Comparison of ENCODE assay signal across 13 cellular contexts in the genomic region with DNA sequence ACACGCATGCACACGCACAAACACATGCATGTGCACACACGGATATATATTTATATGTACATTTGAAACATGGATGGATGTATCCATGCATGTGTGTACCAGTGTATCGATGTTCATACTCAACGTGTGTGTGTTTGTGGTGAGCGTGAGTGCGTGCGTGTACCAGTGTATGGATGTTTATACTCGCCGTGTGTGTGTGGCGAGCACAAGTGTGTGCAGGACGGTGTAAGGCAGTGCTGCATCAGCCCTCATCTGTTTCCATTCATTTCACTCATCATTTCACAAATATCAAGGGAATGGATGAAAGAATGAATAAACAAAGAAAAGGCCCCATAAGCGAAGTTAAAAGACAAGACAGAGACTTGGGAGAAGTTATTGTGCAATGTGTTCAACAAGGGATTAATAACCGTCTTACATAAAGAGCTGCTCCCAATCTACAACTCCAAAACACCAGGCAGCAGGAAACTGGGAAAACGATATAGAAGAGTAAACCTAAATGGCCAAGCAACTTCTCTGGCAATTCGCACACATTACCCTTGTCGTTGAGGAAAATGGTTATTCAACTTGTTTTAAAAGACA. TPM values are rescaled to one million over a fixed set of nuclear protein-coding genes. Genes with fewer than 3 reads are reported as not detected.
DNase-seq lines count a peak whose midpoint lies in the region; ATAC-seq and TF ChIP-seq lines count a peak whose summit lies in the region.
"Had no signal": no experiment of that assay in that cellular context is flagged by ENCODE, and none has a peak within 500 bp of the region (broad histone marks: within the 10 kb centered on the region; RNA-seq: fewer than 3 reads in every experiment).

No MANE protein-coding gene starts in this region.

- no peak overlapping the region for H4K91ac ChIP-seq in H9 (ENCODE audit: insufficient read length, low read depth, low read length)

- H2AFZ ChIP-seq in H9 (ENCODE audit: low read length): no peak overlapping the region

- no peaks in the 10 kb centered on the region for H3K79me1 ChIP-seq in H9 (ENCODE audit: insufficient read depth, low read depth, low read length, poor library complexity, severe bottlenecking)

- H3K56ac ChIP-seq in H9 (ENCODE audit: insufficient read length, low read depth, low read length): no peak overlapping the region

- no peak for TF ChIP-seq POLR2A in Peyer's patch (IDR thresholded peaks at IDR 0.05)

- H3K27me3 Mint-ChIP-seq in H9 (ENCODE audit: low read depth): peaks cover 20% of the 10 kb centered on the region
- H3K27me3 Mint-ChIP-seq in endothelial cell (ENCODE audit: unreplicated experiment): peaks cover 7% of the 10 kb centered on the region
- peaks cover 34% of the 10 kb centered on the region for H3K27me3 Mint-ChIP-seq in osteocyte (ENCODE audit: unreplicated experiment)
- H3K27me3 Mint-ChIP-seq: CD4-positive, CD25-positive, alpha-beta regulatory T cell had no signal

- H3K4me3 Mint-ChIP-seq in H9: no peak overlapping the region
- peak overlapping the region; percentile 25 for H3K4me3 Mint-ChIP-seq in endothelial cell (ENCODE audit: unreplicated experiment)
- no peak overlapping the region for H3K4me3 Mint-ChIP-seq in osteocyte (ENCODE audit: unreplicated experiment)
- H3K4me3 Mint-ChIP-seq: CD4-positive, CD25-positive, alpha-beta regulatory T cell had no signal

- no peak overlapping the region for H3K18ac ChIP-seq in H9 (ENCODE audit: insufficient read length, low read depth, low read length)

- H2BK20ac ChIP-seq in H9 (ENCODE audit: low read depth, low read length, poor library complexity, severe bottlenecking): no peak overlapping the region

- no peak overlapping the region for H2BK5ac ChIP-seq in H9 (ENCODE audit: insufficient read length, low read length)

- no peak overlapping the region for H3K4ac ChIP-seq in H9 (ENCODE audit: low read depth, low read length)

- no peak overlapping the region for H2BK12ac ChIP-seq in H9 (ENCODE audit: insufficient read length, low read depth, low read length)

- H4K8ac ChIP-seq in H9 (replicated peaks; ENCODE audit: insufficient read length, low read depth, low read length): no peak overlapping the region

- no peaks in the 10 kb centered on the region for H3K23me2 ChIP-seq in H9 (ENCODE audit: insufficient read length, low read depth, low read length, poor library complexity, severe bottlenecking)

- H3K79me2 ChIP-seq in H9 (ENCODE audit: insufficient read depth, low read length): no peaks in the 10 kb centered on the region

- H3K27ac Mint-ChIP-seq in H9 (no peak overlapping the region), endothelial cell (ENCODE audit: unreplicated experiment) (no peak overlapping the region), osteocyte (ENCODE audit: unreplicated experiment) (no peak overlapping the region)
- H3K27ac Mint-ChIP-seq: CD4-positive, CD25-positive, alpha-beta regulatory T cell had no signal

- ATAC-seq in RWPE2 (ENCODE audit: low read depth): no peak
- ATAC-seq: HCT116 had no signal

- H3K4me2 ChIP-seq in H9 (ENCODE audit: insufficient read depth, insufficient read length, low read length): no peak overlapping the region
- H3K4me2 ChIP-seq: BLaER1 treated with 17β-estradiol and CSF1 and Interleukin-3, amounts not matched to agents 10 nM and 100 nM had no signal

- peak; percentile 12 for DNase-seq in H9
- peak; percentile 7 for DNase-seq in RWPE2 (ENCODE audit: low spot score)
- DNase-seq in endothelial cell (ENCODE audit: low spot score): no peak
- DNase-seq in osteocyte (ENCODE audit: extremely low spot score, unreplicated experiment): peak; percentile 32
- DNase-seq in Peyer's patch: no peak
- DNase-seq in head of caudate nucleus: no peak
- no peak for DNase-seq in activated CD4-positive, alpha-beta T cell treated with anti-CD3 and anti-CD28 coated beads for 48 hours
- DNase-seq: ACHN; CD4-positive, CD25-positive, alpha-beta regulatory T cell; DMS53; GF-D8 had no signal

- no peak overlapping the region for H2AK5ac ChIP-seq in H9 (ENCODE audit: insufficient read length, low read length)

- no peak overlapping the region for H3T11ph ChIP-seq in H9 (ENCODE audit: low read length)

- H2BK120ac ChIP-seq in H9 (ENCODE audit: low read depth, low read length, poor library complexity, severe bottlenecking): no peak overlapping the region

- H3K14ac ChIP-seq in H9 (ENCODE audit: insufficient read depth, low read length): no peak overlapping the region

- no CpG with 5 or more reads among the region's 17 CpGs for WGBS in H9 (ENCODE audit: extremely low coverage, insufficient read length, low lambda C conversion rate)

- H3K4me3 ChIP-seq in RWPE2 (ENCODE audit: severe bottlenecking): no peak overlapping the region
- no peak overlapping the region for H3K4me3 ChIP-seq in Peyer's patch
- H3K4me3 ChIP-seq: BLaER1 treated with 17β-estradiol and CSF1 and Interleukin-3, amounts not matched to agents 10 nM and 100 nM had no signal

- no peaks in the 10 kb centered on the region for H3K36me3 ChIP-seq in RWPE2 (ENCODE audit: low read depth)
- H3K36me3 ChIP-seq in Peyer's patch: no peaks in the 10 kb centered on the region
- H3K36me3 ChIP-seq: BLaER1 treated with 17β-estradiol and CSF1 and Interleukin-3, amounts not matched to agents 10 nM and 100 nM had no signal

- H2BK15ac ChIP-seq in H9 (ENCODE audit: low read depth, low read length): no peak overlapping the region

- H3K27me3 ChIP-seq in H9 (ENCODE audit: insufficient read depth, low read length) (no peaks in the 10 kb centered on the region; the same call in 1 of the 2 replicates), RWPE2 (ENCODE audit: insufficient read depth, poor library complexity, severe bottlenecking) (no peaks in the 10 kb centered on the region), Peyer's patch (no peaks in the 10 kb centered on the region)
- H3K27me3 ChIP-seq: BLaER1 treated with 17β-estradiol and CSF1 and Interleukin-3, amounts not matched to agents 10 nM and 100 nM had no signal

- H3K36me3 Mint-ChIP-seq in H9 (ENCODE audit: insufficient read depth in 1 of 3, low read depth in 3 of 3) (peaks cover 0 to 4% (median 3%) of the 10 kb centered on the region in 3 experiments; a peak in 4 of 7 replicates), endothelial cell (ENCODE audit: low read depth, unreplicated experiment) (no peaks in the 10 kb centered on the region), osteocyte (ENCODE audit: unreplicated experiment) (no peaks in the 10 kb centered on the region)
- H3K36me3 Mint-ChIP-seq: CD4-positive, CD25-positive, alpha-beta regulatory T cell had no signal

- no peak overlapping the region for H3K27ac ChIP-seq in H9 (ENCODE audit: insufficient read length, low read depth, low read length)
- no peak overlapping the region for H3K27ac ChIP-seq in RWPE2 (ENCODE audit: poor library complexity, severe bottlenecking)
- H3K27ac ChIP-seq in Peyer's patch: no peak overlapping the region
- H3K27ac ChIP-seq: BLaER1 treated with 17β-estradiol and CSF1 and Interleukin-3, amounts not matched to agents 10 nM and 100 nM had no signal

- intact Hi-C loops in head of caudate nucleus (cut with DNase I): no loop called here

- no peaks in the 10 kb centered on the region for H3K9me3 ChIP-seq in H9 (ENCODE audit: control insufficient read depth, low read depth, low read length)
- no peaks in the 10 kb centered on the region for H3K9me3 ChIP-seq in RWPE2 (ENCODE audit: severe bottlenecking)
- no peaks in the 10 kb centered on the region for H3K9me3 ChIP-seq in Peyer's patch

- H4K5ac ChIP-seq in H9 (ENCODE audit: insufficient read length, low read depth, low read length): no peak overlapping the region

- peaks cover 0 to 7% of the 10 kb centered on the region in 2 experiments; a peak in 1 of 4 replicates for H3K4me1 Mint-ChIP-seq in H9
- no peaks in the 10 kb centered on the region for H3K4me1 Mint-ChIP-seq in endothelial cell (ENCODE audit: unreplicated experiment)
- H3K4me1 Mint-ChIP-seq in osteocyte (ENCODE audit: unreplicated experiment): no peaks in the 10 kb centered on the region
- H3K4me1 Mint-ChIP-seq: CD4-positive, CD25-positive, alpha-beta regulatory T cell had no signal

- H3K9ac ChIP-seq in H9 (ENCODE audit: extremely low read depth, insufficient read length, low read length): no peak overlapping the region
- H3K9ac ChIP-seq: BLaER1 treated with 17β-estradiol and CSF1 and Interleukin-3, amounts not matched to agents 10 nM and 100 nM had no signal

- H3K9me3 Mint-ChIP-seq in H9 (peaks cover 6 to 12% of the 10 kb centered on the region in 2 experiments; a peak in 3 of 5 replicates), endothelial cell (ENCODE audit: unreplicated experiment) (no peaks in the 10 kb centered on the region), osteocyte (ENCODE audit: unreplicated experiment) (no peaks in the 10 kb centered on the region)

- H3K4me1 ChIP-seq in H9 (ENCODE audit: insufficient read depth, low read length) (no peaks in the 10 kb centered on the region), RWPE2 (ENCODE audit: insufficient read depth, poor library complexity, severe bottlenecking) (no peaks in the 10 kb centered on the region), Peyer's patch (no peaks in the 10 kb centered on the region)
- H3K4me1 ChIP-seq: BLaER1 treated with 17β-estradiol and CSF1 and Interleukin-3, amounts not matched to agents 10 nM and 100 nM had no signal

- TF ChIP-seq CTCF in H9 (conservative IDR thresholded peaks at IDR 0.05) (no peak), RWPE2 (IDR thresholded peaks at IDR 0.05; ENCODE audit: poor library complexity, severe bottlenecking) (no peak), endothelial cell (IDR thresholded peaks at IDR 0.05; ENCODE audit: unreplicated experiment) (no peak), osteocyte (IDR thresholded peaks at IDR 0.05) (no peak), Peyer's patch (IDR thresholded peaks at IDR 0.05) (no peak)

- H3K23ac ChIP-seq in H9 (ENCODE audit: insufficient read length, low read depth, low read length): no peak overlapping the region

- no peaks in the 10 kb centered on the region for H4K20me1 ChIP-seq in H9 (ENCODE audit: control insufficient read depth, insufficient read depth, insufficient read length)
- H4K20me1 ChIP-seq: BLaER1 treated with 17β-estradiol and CSF1 and Interleukin-3, amounts not matched to agents 10 nM and 100 nM had no signal

RNA-seq across cellular contexts. Expression of a gene that starts 21.7 kb away (rescaled TPM):
- total RNA-seq in H9 (2021) (60.5 TPM in 2 replicates), endothelial cell (ENCODE audit: unreplicated experiment) (44.1 TPM), osteocyte (31.6 and 35.9 TPM in 2 replicates), Peyer's patch (10 to 100 TPM in 3 of 4 donors, 1 to 10 TPM in 1; 6.0 to 27.3 (median 20.9) TPM)

RNA-seq across cellular contexts. Expression of a gene that starts 42.7 kb away (rescaled TPM):
- 14.6 and 15.4 TPM in 2 replicates for total RNA-seq in H9 (2021)
- 1.2 TPM for total RNA-seq in endothelial cell (ENCODE audit: unreplicated experiment)
- 0.97 and 1.2 TPM in 2 replicates for total RNA-seq in osteocyte
- total RNA-seq in Peyer's patch: under 1 TPM in 2 of 4 donors, not detected in 2; 0.47 to 0.80 TPM
- total RNA-seq: CD4-positive, CD25-positive, alpha-beta regulatory T cell had no signal

Comparison
In these comparisons a context has a peak if more than half of its experiments do, and no peak if none do; other contexts are left out.
1. DNase-seq: peak in H9 (single experiment), RWPE2 (single experiment) and osteocyte (single experiment); none in endothelial cell (single experiment), Peyer's patch (0 of 3), head of caudate nucleus (0 of 42) and activated CD4-positive, alpha-beta T cell treated with anti-CD3 and anti-CD28 coated beads for 48 hours (single experiment).